1 cellular context compared by ENCODE assay signal in genomic region chr1:27318137-27318536, GRCh38.
TF ChIP-seq lines count a peak whose summit lies in the region.

No MANE protein-coding gene starts in this region.

TF ChIP-seq in HepG2, 621 proteins besides CTCF, POLR2A, EP300 and RAD21:
- TF ChIP-seq ZNF678 (CRISPR knock-in tag; IDR thresholded peaks at IDR 0.05), result no peak
- TF ChIP-seq MIER3 (CRISPR knock-in tag; IDR thresholded peaks at IDR 0.05; ENCODE audit: borderline replicate concordance), result no peak
- TF ChIP-seq PREB (CRISPR knock-in tag; IDR thresholded peaks at IDR 0.05), result no peak
- TF ChIP-seq TCF7 (IDR thresholded peaks at IDR 0.05; ENCODE audit: low read depth), result no peak
- TF ChIP-seq ZBTB10 (CRISPR knock-in tag; IDR thresholded peaks at IDR 0.05; ENCODE audit: borderline replicate concordance), result no peak
- no peak for TF ChIP-seq KDM1A (CRISPR knock-in tag; IDR thresholded peaks at IDR 0.05)
- no peak for TF ChIP-seq ZNF292 (CRISPR knock-in tag; IDR thresholded peaks at IDR 0.05; ENCODE audit: borderline replicate concordance, low read depth)
- TF ChIP-seq MLLT10 (CRISPR knock-in tag; IDR thresholded peaks at IDR 0.05), result no peak
- no peak for TF ChIP-seq RAD51 (IDR thresholded peaks at IDR 0.05; ENCODE audit: borderline replicate concordance)
- TF ChIP-seq AGO1 (IDR thresholded peaks at IDR 0.05; ENCODE audit: low read depth, low read length, poor library complexity, severe bottlenecking), result no peak
- TF ChIP-seq HNRNPUL1 (IDR thresholded peaks at IDR 0.05; ENCODE audit: low read depth, low read length), result no peak
- no peak for TF ChIP-seq ZNF234 (CRISPR knock-in tag; conservative IDR thresholded peaks at IDR 0.05)
- no peak for TF ChIP-seq SKI (IDR thresholded peaks at IDR 0.05; ENCODE audit: partially characterized antibody)
- no peak for TF ChIP-seq PLRG1 (conservative IDR thresholded peaks at IDR 0.05)
- no peak for TF ChIP-seq ZNF672 (CRISPR knock-in tag; IDR thresholded peaks at IDR 0.05)
